23 cellular contexts compared by ENCODE assay signal in genomic region chr6:37373822-37374514, GRCh38. TPM values are rescaled to one million over a fixed set of nuclear protein-coding genes. Genes with fewer than 3 reads are reported as not detected.
DNase-seq lines count a peak whose midpoint lies in the region; TF ChIP-seq lines count a peak whose summit lies in the region.
"Had no signal": no experiment of that assay in that cellular context is flagged by ENCODE, and none has a peak within 500 bp of the region (broad histone marks: within the 10 kb centered on the region; RNA-seq: fewer than 3 reads in every experiment).

No MANE protein-coding gene starts in this region.

- H3K4me3 ChIP-seq in SK-N-MC (no peak overlapping the region), epithelial cell of esophagus (ENCODE audit: low read length) (no peak overlapping the region), vagina (no peak overlapping the region)
- H3K4me3 ChIP-seq: cardiac muscle cell, heart left ventricle, left ventricle myocardium inferior, Peyer's patch, psoas muscle, stomach had no signal

- TF ChIP-seq POLR2A in vagina (IDR thresholded peaks at IDR 0.05): no peak

- H3K9ac ChIP-seq in SK-N-MC (ENCODE audit: insufficient read length): no peak overlapping the region

- no peak for TF ChIP-seq CTCF in epithelial cell of esophagus (IDR thresholded peaks at IDR 0.05; ENCODE audit: insufficient read depth, low read depth, low read length, missing control alignments)
- TF ChIP-seq CTCF in vagina (IDR thresholded peaks at IDR 0.05): no peak

- H3K27ac ChIP-seq in SK-N-MC (peak overlapping the region; percentile 42), vagina (peak overlapping the region; percentile 14)
- H3K27ac ChIP-seq: C4-2B, cardiac muscle cell, heart left ventricle, left ventricle myocardium inferior, Peyer's patch, psoas muscle, stomach had no signal

- H3K4me1 ChIP-seq in vagina: peaks cover 19% of the 10 kb centered on the region
- H3K4me1 ChIP-seq: Peyer's patch had no signal

- H3K27me3 ChIP-seq in vagina: no peaks in the 10 kb centered on the region
- H3K27me3 ChIP-seq: cardiac muscle cell, heart left ventricle, Peyer's patch, stomach had no signal

- intact Hi-C loops in vagina (cut with DNase I): no loop called here

- H3K36me3 ChIP-seq in SK-N-MC (ENCODE audit: insufficient read depth, low read length): peaks cover 29% of the 10 kb centered on the region
- peaks cover 0 to 31% of the 10 kb centered on the region in 2 donors for H3K36me3 ChIP-seq in vagina

- H3K9me3 ChIP-seq in SK-N-MC (ENCODE audit: low read depth, low read length): no peaks in the 10 kb centered on the region
- no peaks in the 10 kb centered on the region for H3K9me3 ChIP-seq in vagina
- H3K9me3 ChIP-seq: heart left ventricle, left ventricle myocardium inferior, Peyer's patch, psoas muscle, stomach had no signal

- DNase-seq in NCI-H2196 (lab: John Stamatoyannopoulos, UW; ENCODE audit: unreplicated experiment) (peak; percentile 12), NCI-H2196 treated with DMSO at 0.1 percent for 48 hours (lab: John Stamatoyannopoulos, UW; ENCODE audit: unreplicated experiment) (no peak), SK-N-MC (ENCODE audit: low read depth, low spot score) (no peak), epithelial cell of esophagus (ENCODE audit: low read depth) (peak; percentile 55), vagina (ENCODE audit: extremely low spot score in 2 of 2) (no peak), KG1 (lab: John Stamatoyannopoulos, UW) (no peak), cortex of kidney (lab: John Stamatoyannopoulos, UW) (no peak), NCI-H226 (no peak)
- DNase-seq: activated CD4-positive, CD25-positive, alpha-beta regulatory T cell treated with anti-CD3 and anti-CD28 coated beads, Interleukin-2, amount 50 U/mL, for 72 hours; activated naive CD8-positive, alpha-beta T cell treated with anti-CD3 and anti-CD28 coated beads, Interleukin-2, amount 10 ng/mL, durations not matched to agents 7 days and 5 days; heart left ventricle; immature natural killer cell; left ventricle myocardium inferior; MV-4-11; NCI-H1930; NCI-H748 treated with DMSO at 0.1 percent for 48 hours; Peyer's patch; psoas muscle; small intestine; stimulated activated CD4-positive, alpha-beta T cell treated with anti-CD3 and anti-CD28 coated beads, Interleukin-4, amount 100 ng/mL, for 1 hour; stomach had no signal

RNA-seq across cellular contexts. Expression of gene RNF8, which starts 20.2 kb away (rescaled TPM):
- total RNA-seq in vagina: 15.0 TPM

RNA-seq across cellular contexts. Expression of gene CMTR1, which starts 59.1 kb away (rescaled TPM):
- total RNA-seq in vagina: 24.3 TPM

Comparison
In these comparisons a context has a peak if more than half of its experiments do, and no peak if none do; other contexts are left out.
1. DNase-seq: peak in NCI-H2196 (single experiment) and epithelial cell of esophagus (single experiment); none in NCI-H2196 treated with DMSO at 0.1 percent for 48 hours (single experiment), SK-N-MC (single experiment), vagina (0 of 2), KG1 (single experiment), cortex of kidney (single experiment) and NCI-H226 (single experiment).